Comparison of ENCODE assay signal across 10 cellular contexts in genomic region chr11:120512727-120513435, GRCh38. TPM values are rescaled to one million over a fixed set of nuclear protein-coding genes. Genes with fewer than 3 reads are reported as not detected.
DNase-seq lines count a peak whose midpoint lies in the region; ATAC-seq, FAIRE-seq and TF ChIP-seq lines count a peak whose summit lies in the region.
"Had no signal": no experiment of that assay in that cellular context is flagged by ENCODE, and none has a peak within 500 bp of the region (broad histone marks: within the 10 kb centered on the region; RNA-seq: fewer than 3 reads in every experiment).

No MANE protein-coding gene starts in this region.

- peaks cover 42% of the 10 kb centered on the region for H3K27me3 Mint-ChIP-seq in activated naive CD8-positive, alpha-beta T cell
- H3K27me3 Mint-ChIP-seq in activated naive CD8-positive, alpha-beta T cell treated with anti-CD3 and anti-CD28 coated beads, Interleukin-2, amount 50 U/mL, for 24 hours = peaks cover 74% of the 10 kb centered on the region
- H3K27me3 Mint-ChIP-seq in T-helper 17 cell = peaks cover 84% of the 10 kb centered on the region
- peaks cover 75% of the 10 kb centered on the region for H3K27me3 Mint-ChIP-seq in type B pancreatic cell

- TF ChIP-seq POLR2A in HepG2 (IDR thresholded peaks at IDR 0.05; ENCODE audit: insufficient read depth in 1 of 2, low read depth in 2 of 2, low read length in 2 of 2) = no peak

- no peak for ATAC-seq in activated naive CD8-positive, alpha-beta T cell treated with anti-CD3 and anti-CD28 coated beads, Interleukin-2, amount 50 U/mL, for 24 hours
- ATAC-seq in T-helper 17 cell (no peak), HepG2 (no peak), GM18861 (IDR thresholded peaks at IDR 0.05; ENCODE audit: unreplicated experiment) (no peak)

- H3K27ac ChIP-seq in HepG2 (ENCODE audit: extremely low read length, insufficient read depth, low read length) = no peak overlapping the region

- no peak for FAIRE-seq in HepG2 (lab: Jason Lieb, UNC)

- H3K4me2 ChIP-seq in HepG2 (ENCODE audit: low read depth, low read length) = no peak overlapping the region

- peaks cover 6 to 76% of the 10 kb centered on the region in 2 experiments for H3K27me3 ChIP-seq in HepG2 (ENCODE audit: control insufficient read depth in 1 of 2, insufficient read depth in 2 of 2, low read length in 2 of 2)

- POLR2A ChIA-PET in HepG2 (lab: Yijun Ruan, JAX) = no interaction called here

- H3K36me3 ChIP-seq in HepG2 (replicated peaks in 1 of 2; ENCODE audit: control insufficient read depth in 1 of 2, insufficient read depth in 2 of 2, low read length in 2 of 2) = no peaks in the 10 kb centered on the region

- in situ Hi-C loops in HepG2 (cut with HindIII; ENCODE audit: extremely low pct_ligation_motif_present, low pct_unique_long_range_greater_than_20kb) = loop anchor here (5.0 to 10.0 kb wide), 3 partner anchors 174 to 439 kb away; no protein-coding TSS in a partner anchor

- WGBS in HepG2 (ENCODE audit: low lambda C conversion rate) = 62% methylated on average over 12 of the region's 23 CpGs

- H3K4me1 Mint-ChIP-seq in activated naive CD8-positive, alpha-beta T cell (ENCODE audit: low read depth) = peaks cover 2% of the 10 kb centered on the region
- peaks cover 2% of the 10 kb centered on the region for H3K4me1 Mint-ChIP-seq in activated naive CD8-positive, alpha-beta T cell treated with anti-CD3 and anti-CD28 coated beads, Interleukin-2, amount 50 U/mL, for 24 hours
- H3K4me1 Mint-ChIP-seq in T-helper 17 cell (peaks cover 9% of the 10 kb centered on the region), type B pancreatic cell (ENCODE audit: unreplicated experiment) (peaks cover 9% of the 10 kb centered on the region)

- no peak overlapping the region for H3K27ac Mint-ChIP-seq in activated naive CD8-positive, alpha-beta T cell
- no peak overlapping the region for H3K27ac Mint-ChIP-seq in activated naive CD8-positive, alpha-beta T cell treated with anti-CD3 and anti-CD28 coated beads, Interleukin-2, amount 50 U/mL, for 24 hours
- H3K27ac Mint-ChIP-seq in T-helper 17 cell (no peak overlapping the region), type B pancreatic cell (no peak overlapping the region)
- H3K27ac Mint-ChIP-seq: activated naive CD8-positive, alpha-beta T cell treated with anti-CD3 and anti-CD28 coated beads for 36 hours had no signal

- CTCF ChIA-PET in HepG2 (lab: Yijun Ruan, JAX; ENCODE audit: low intra/inter-chr PET ratio, low total read pairs) = interaction anchor here (3.2 kb wide), 1 partner anchor 172 kb away, joined by 33 read pairs; no protein-coding TSS in a partner anchor

- no peak overlapping the region for H2AFZ ChIP-seq in HepG2 (ENCODE audit: low read length)

- H3K79me2 ChIP-seq in HepG2 (ENCODE audit: insufficient read depth, low read length) = no peaks in the 10 kb centered on the region

- intact Hi-C loops in HepG2 (cut with micrococcal nuclease; ENCODE audit: unreplicated experiment) = loop anchor here (10.0 kb wide), 2 partner anchors 292 to 412 kb away; no protein-coding TSS in a partner anchor

- no peaks in the 10 kb centered on the region for H3K36me3 Mint-ChIP-seq in activated naive CD8-positive, alpha-beta T cell
- H3K36me3 Mint-ChIP-seq in activated naive CD8-positive, alpha-beta T cell treated with anti-CD3 and anti-CD28 coated beads, Interleukin-2, amount 50 U/mL, for 24 hours (ENCODE audit: low read depth) = no peaks in the 10 kb centered on the region
- peaks cover 8% of the 10 kb centered on the region for H3K36me3 Mint-ChIP-seq in T-helper 17 cell (ENCODE audit: low read depth)
- H3K36me3 Mint-ChIP-seq in type B pancreatic cell = no peaks in the 10 kb centered on the region
- H3K36me3 Mint-ChIP-seq: activated naive CD8-positive, alpha-beta T cell treated with anti-CD3 and anti-CD28 coated beads for 36 hours had no signal

- TF ChIP-seq EP300 in HepG2 (IDR thresholded peaks at IDR 0.05; ENCODE audit: low read depth in 2 of 2, low read length in 2 of 2) (no peak), HepG2 (CRISPR knock-in tag; IDR thresholded peaks at IDR 0.05; ENCODE audit: borderline replicate concordance) (no peak)

- peaks cover 13% of the 10 kb centered on the region for H3K4me1 ChIP-seq in HepG2 (ENCODE audit: insufficient read depth, low read length)

- DNase-seq in activated naive CD8-positive, alpha-beta T cell treated with anti-CD3 and anti-CD28 coated beads, Interleukin-2, amount 50 U/mL, for 24 hours = no peak
- no peak for DNase-seq in T-helper 17 cell
- DNase-seq in HepG2 (ENCODE audit: low spot score) = no peak
- DNase-seq in type B pancreatic cell (ENCODE audit: extremely low spot score, unreplicated experiment) = peak; percentile 67
- no peak for DNase-seq in COLO829 (ENCODE audit: low spot score)
- DNase-seq in COR-L47 (lab: John Stamatoyannopoulos, UW) = no peak
- DNase-seq: activated naive CD8-positive, alpha-beta T cell treated with anti-CD3 and anti-CD28 coated beads for 36 hours; NCI-H510A had no signal

- no peaks in the 10 kb centered on the region for H4K20me1 ChIP-seq in HepG2 (ENCODE audit: insufficient read depth, low read length)

- no peak for TF ChIP-seq CTCF in HepG2 (CRISPR knock-in tag; IDR thresholded peaks at IDR 0.05)
- no peak for TF ChIP-seq CTCF in type B pancreatic cell (conservative IDR thresholded peaks at IDR 0.05)

- peak overlapping the region; percentile 61 for H3K4me3 Mint-ChIP-seq in activated naive CD8-positive, alpha-beta T cell
- no peak overlapping the region for H3K4me3 Mint-ChIP-seq in activated naive CD8-positive, alpha-beta T cell treated with anti-CD3 and anti-CD28 coated beads, Interleukin-2, amount 50 U/mL, for 24 hours
- H3K4me3 Mint-ChIP-seq in T-helper 17 cell (peak overlapping the region; percentile 80), type B pancreatic cell (peak overlapping the region; percentile 82)
- H3K4me3 Mint-ChIP-seq: activated naive CD8-positive, alpha-beta T cell treated with anti-CD3 and anti-CD28 coated beads for 36 hours had no signal

- H3K9ac ChIP-seq in HepG2 (ENCODE audit: insufficient read depth, low read depth, low read length) = no peak overlapping the region

- no peak for TF ChIP-seq RAD21 in HepG2 (CRISPR knock-in tag; IDR thresholded peaks at IDR 0.05)

- no peaks in the 10 kb centered on the region for H3K9me3 ChIP-seq in T-helper 17 cell (ENCODE audit: control insufficient read depth, low read length, poor library complexity, severe bottlenecking)
- no peaks in the 10 kb centered on the region for H3K9me3 ChIP-seq in HepG2 (ENCODE audit: low read length)

- BruUV-seq in HepG2 (replicated peaks; lab: Mats Ljungman, UMichigan) = no TSS peak

- H3K9me3 Mint-ChIP-seq in activated naive CD8-positive, alpha-beta T cell (ENCODE audit: low read depth) = no peaks in the 10 kb centered on the region
- H3K9me3 Mint-ChIP-seq in activated naive CD8-positive, alpha-beta T cell treated with anti-CD3 and anti-CD28 coated beads, Interleukin-2, amount 50 U/mL, for 24 hours = no peaks in the 10 kb centered on the region
- H3K9me3 Mint-ChIP-seq in type B pancreatic cell = no peaks in the 10 kb centered on the region
- H3K9me3 Mint-ChIP-seq: activated naive CD8-positive, alpha-beta T cell treated with anti-CD3 and anti-CD28 coated beads for 36 hours had no signal

- no peak overlapping the region for H3K4me3 ChIP-seq in HepG2 (replicated peaks in 1 of 3; ENCODE audit: insufficient read depth in 1 of 3, low read depth in 2 of 3, low read length in 3 of 3)

TF ChIP-seq in HepG2, 621 proteins besides CTCF, POLR2A, EP300 and RAD21:
- TF ChIP-seq CCAR2 (optimal IDR thresholded peaks at IDR 0.05; ENCODE audit: low read depth, low read length) (no peak), HNRNPL (IDR thresholded peaks at IDR 0.05; ENCODE audit: low read depth, low read length) (peak; percentile 62; the same call in 1 of the 2 replicates)

RNA-seq across cellular contexts. Expression of gene GRIK4, which starts 1.3 kb away (rescaled TPM):
- total RNA-seq in T-helper 17 cell (under 1 TPM; 0.05 to 0.10 TPM), HepG2 (2016; rRNA removed; fragmentation: Illumina TruSeq; extraction: Trizol) (0.04 TPM in 1 of 2 replicates, not detected in the other), type B pancreatic cell (ENCODE audit: low replicate concordance) (0.17 and 0.72 TPM in 2 replicates)
- not detected in 2 replicates for total RNA-seq in HepG2 (2016; cell fraction: cytosol; rRNA removed; fragmentation: Illumina TruSeq; extraction: Trizol; ENCODE audit: low read depth)
- not detected in 2 replicates for total RNA-seq in HepG2 (2016; cell fraction: insoluble cytoplasmic fraction; rRNA removed; fragmentation: Illumina TruSeq; extraction: Trizol)
- 0.19 and 0.24 TPM in 2 replicates for total RNA-seq in HepG2 (2016; cell fraction: membrane; rRNA removed; fragmentation: Illumina TruSeq; extraction: Trizol)
- total RNA-seq in HepG2 (2016; cell fraction: nucleus; rRNA removed; fragmentation: Illumina TruSeq; extraction: Trizol) = 0.12 TPM in 1 of 2 replicates, not detected in the other
- polyA plus RNA-seq in HepG2 (2011; rRNA removed) = 0.01 and 0.07 TPM in 2 replicates
- 0.03 TPM in 1 of 2 replicates, not detected in the other for polyA plus RNA-seq in HepG2 (2011; cell fraction: cytosol; rRNA removed)
- 0.09 TPM in 1 of 2 replicates, not detected in the other for polyA plus RNA-seq in HepG2 (2011; cell fraction: nucleus; rRNA removed)
- polyA plus RNA-seq in HepG2 (2012) = 0.04 and 0.05 TPM in 2 replicates
- 0.02 TPM in 1 of 2 replicates, not detected in the other for polyA plus RNA-seq in HepG2 (2016; cell fraction: cytosol; fragmentation: Illumina TruSeq; extraction: Trizol; ENCODE audit: low read depth)
- not detected in 2 replicates for polyA plus RNA-seq in HepG2 (2016; cell fraction: insoluble cytoplasmic fraction; fragmentation: Illumina TruSeq; extraction: Trizol; ENCODE audit: low read depth)
- polyA plus RNA-seq in HepG2 (2016; cell fraction: membrane; fragmentation: Illumina TruSeq; extraction: Trizol; ENCODE audit: low read depth) = 0.10 TPM in 1 of 2 replicates, not detected in the other
- polyA plus RNA-seq in HepG2 (2016; cell fraction: nucleus; fragmentation: Illumina TruSeq; extraction: Trizol; ENCODE audit: insufficient read depth, low read depth) = not detected in 2 replicates
- polyA minus RNA-seq in HepG2 (2011; rRNA and poly(A)+ RNA removed; ENCODE audit: low replicate concordance) = 0.64 TPM in 1 of 2 replicates, not detected in the other
- not detected in 2 replicates for polyA minus RNA-seq in HepG2 (2011; cell fraction: cytosol; rRNA and poly(A)+ RNA removed)
- polyA minus RNA-seq in HepG2 (2011; cell fraction: nucleus; rRNA and poly(A)+ RNA removed) = not detected in 2 replicates
